ENCODE assay signal across 13 cellular contexts in genomic region chrY:24610614-24611013, GRCh38. TPM values are rescaled to one million over a fixed set of nuclear protein-coding genes. Genes with fewer than 3 reads are reported as not detected.
"Had no signal": no experiment of that assay in that cellular context is flagged by ENCODE, and none has a peak within 500 bp of the region (broad histone marks: within the 10 kb centered on the region; RNA-seq: fewer than 3 reads in every experiment).

No MANE protein-coding gene starts in this region.

RNA-seq across cellular contexts. Expression of gene BPY2B, which starts 7.2 kb away (rescaled TPM):
- total RNA-seq: stomach, subcutaneous adipose tissue, temporal lobe, thoracic aorta, thyroid gland, tibial nerve, transverse colon, upper lobe of left lung, upper lobe of right lung, ureter, urinary bladder, uterus, vagina had no signal
